In genomic region chr2:160407393-160408204, GRCh38 we compare ENCODE assay signal across 8 cellular contexts.
DNase-seq lines count a peak whose midpoint lies in the region; ATAC-seq and TF ChIP-seq lines count a peak whose summit lies in the region.

No MANE protein-coding gene starts in this region.

- H3K4me3 ChIP-seq in Karpas-422 (ENCODE audit: low read length) = peak overlapping the region; percentile 61

- peak overlapping the region; percentile 43; the same call in 1 of the 2 replicates for H3K9ac ChIP-seq in Karpas-422 (ENCODE audit: low read length)

- TF ChIP-seq CTCF in activated B cell treated with CpG ODN at 0.5 μM for 24 hours (IDR thresholded peaks at IDR 0.05) = no peak

- POLR2A ChIA-PET in activated B cell treated with CpG ODN at 0.5 μM for 24 hours (lab: Charles Lee) = interaction anchor here (0.6 to 3.2 kb wide), 13 partner anchors 11 to 830 kb away, joined by 3 to 37 read pairs (median 3); partner anchors contain the start of gene LY75

- no peaks in the 10 kb centered on the region for H3K9me3 Mint-ChIP-seq in activated B cell treated with CpG ODN at 0.5 μM for 24 hours

- DNase-seq in GF-D8 (lab: John Stamatoyannopoulos, UW) (peak; percentile 20), Karpas-422 (no peak), activated B cell treated with CpG ODN at 0.5 μM for 24 hours (peak; percentile 79), cerebellum (ENCODE audit: low spot score) (peak; percentile 9), left kidney (ENCODE audit: low read depth, low spot score) (peak; percentile 84), COLO829 (ENCODE audit: low spot score) (no peak)
- peak; percentile 54 to 59 for DNase-seq in stimulated activated CD4-positive, alpha-beta T cell treated with anti-CD3 and anti-CD28 coated beads, Interleukin-4, amount 100 ng/mL, for 4 hours

- H3K4me1 ChIP-seq in Karpas-422 (ENCODE audit: low read length) = no peaks in the 10 kb centered on the region

- no peaks in the 10 kb centered on the region for H3K79me2 ChIP-seq in Karpas-422 (ENCODE audit: low read length)

- no peaks in the 10 kb centered on the region for H3K9me2 ChIP-seq in Karpas-422 (replicated peaks; ENCODE audit: insufficient read depth, low read length)

- CTCF ChIA-PET in activated B cell treated with CpG ODN at 0.5 μM for 24 hours (lab: Charles Lee) = interaction anchor here (1.2 to 2.8 kb wide), 3 partner anchors 22 to 82 kb away, joined by 3 to 16 read pairs (median 4); no protein-coding TSS in a partner anchor

- H3K4me1 Mint-ChIP-seq in activated B cell treated with CpG ODN at 0.5 μM for 24 hours = peaks cover 77% of the 10 kb centered on the region

- peak overlapping the region; percentile 55 for H2AFZ ChIP-seq in Karpas-422 (ENCODE audit: low read length)

- no peaks in the 10 kb centered on the region for H4K20me1 ChIP-seq in Karpas-422 (ENCODE audit: insufficient read depth, low read depth, low read length)

- H3K9me3 ChIP-seq in Karpas-422 (ENCODE audit: low read length) = no peaks in the 10 kb centered on the region

- H3K27ac Mint-ChIP-seq in activated B cell treated with CpG ODN at 0.5 μM for 24 hours = peak overlapping the region; percentile 92

- no peaks in the 10 kb centered on the region for H3K27me3 Mint-ChIP-seq in activated B cell treated with CpG ODN at 0.5 μM for 24 hours

- peak overlapping the region; percentile 91 for H3K4me3 Mint-ChIP-seq in activated B cell treated with CpG ODN at 0.5 μM for 24 hours

- peak overlapping the region; percentile 67 for H3K4me2 ChIP-seq in Karpas-422 (ENCODE audit: low read depth, low read length, poor library complexity, severe bottlenecking)

- H3K36me3 ChIP-seq in Karpas-422 (ENCODE audit: insufficient read depth, low read length) = no peaks in the 10 kb centered on the region

- H3K36me3 Mint-ChIP-seq in activated B cell treated with CpG ODN at 0.5 μM for 24 hours (ENCODE audit: low read depth) = peaks cover 8% of the 10 kb centered on the region

- intact Hi-C loops in activated B cell treated with CpG ODN at 0.5 μM for 24 hours (cut with micrococcal nuclease) = loop anchor here (1.0 to 10.0 kb wide), 9 partner anchors 13 to 1907 kb away; partner anchors contain the start of genes IFIH1, LY75, RBMS1 and TANK

- no peaks in the 10 kb centered on the region for H3K27me3 ChIP-seq in Karpas-422 (ENCODE audit: low read length)

- H3K27ac ChIP-seq in Karpas-422 (ENCODE audit: low read length) = no peak overlapping the region

- ATAC-seq in GM21786 (IDR thresholded peaks at IDR 0.05; ENCODE audit: unreplicated experiment) = peak; percentile 44
- peak; percentile 66 for ATAC-seq in activated B cell treated with CpG ODN at 0.5 μM for 24 hours (ENCODE audit: low read depth)

Comparison
In these comparisons a context has a peak if more than half of its experiments do, and no peak if none do; other contexts are left out.
1. DNase-seq: peak in GF-D8 (single experiment), activated B cell treated with CpG ODN at 0.5 μM for 24 hours (single experiment), cerebellum (single experiment), left kidney (single experiment) and stimulated activated CD4-positive, alpha-beta T cell treated with anti-CD3 and anti-CD28 coated beads, Interleukin-4, amount 100 ng/mL, for 4 hours (2 of 2); none in Karpas-422 (single experiment) and COLO829 (single experiment).